ENCODE assay signal across 8 cellular contexts in the genomic region with DNA sequence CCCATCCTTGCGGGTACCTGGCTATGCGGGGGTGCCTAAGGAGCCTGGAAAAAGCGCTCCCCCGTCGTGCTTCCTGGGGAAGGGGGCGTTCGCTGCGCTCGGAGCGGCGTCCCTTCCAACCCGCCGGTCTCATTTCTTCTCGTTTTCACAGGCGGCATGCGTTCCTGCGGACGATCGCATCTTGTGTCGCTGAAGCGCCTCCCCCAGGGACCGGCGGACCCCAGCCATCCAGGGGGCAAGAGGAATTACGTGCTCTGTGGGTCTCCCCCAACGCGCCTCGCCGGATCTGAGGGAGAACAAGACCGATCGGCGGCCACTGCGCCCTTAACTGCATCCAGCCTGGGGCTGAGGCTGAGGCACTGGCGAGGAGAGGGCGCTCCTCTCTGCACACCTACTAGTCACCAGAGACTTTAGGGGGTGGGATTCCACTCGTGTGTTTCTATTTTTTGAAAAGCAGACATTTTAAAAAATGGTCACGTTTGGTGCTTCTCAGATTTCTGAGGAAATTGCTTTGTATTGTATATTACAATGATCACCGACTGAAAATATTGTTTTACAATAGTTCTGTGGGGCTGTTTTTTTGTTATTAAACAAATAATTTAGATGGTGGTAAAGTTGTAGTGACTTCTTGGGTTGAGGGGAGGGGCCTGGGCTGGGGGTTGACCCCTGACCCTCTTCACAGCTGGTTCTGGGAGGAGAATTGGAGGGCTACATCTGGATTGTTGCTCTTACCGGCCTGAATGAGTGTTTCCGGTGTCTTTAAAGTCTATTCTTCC. TPM values are rescaled to one million over a fixed set of nuclear protein-coding genes. Genes with fewer than 3 reads are reported as not detected.
DNase-seq lines count a peak whose midpoint lies in the region; ATAC-seq, FAIRE-seq and TF ChIP-seq lines count a peak whose summit lies in the region.

No MANE protein-coding gene starts in this region.

- no peaks in the 10 kb centered on the region for H3K9me3 Mint-ChIP-seq in activated CD8-positive, alpha-beta memory T cell treated with anti-CD3 and anti-CD28 coated beads, Interleukin-2, amount 10 ng/mL, durations not matched to agents 7 days and 5 days (ENCODE audit: low read depth)

- TF ChIP-seq POLR2A in gastroesophageal sphincter (IDR thresholded peaks at IDR 0.05): no peak

- no peak for FAIRE-seq in pancreas (lab: Jason Lieb, UNC)

- no peaks in the 10 kb centered on the region for H3K36me3 Mint-ChIP-seq in activated CD8-positive, alpha-beta memory T cell treated with anti-CD3 and anti-CD28 coated beads, Interleukin-2, amount 10 ng/mL, durations not matched to agents 7 days and 5 days

- peaks cover 30% of the 10 kb centered on the region for H3K4me1 Mint-ChIP-seq in activated CD8-positive, alpha-beta memory T cell treated with anti-CD3 and anti-CD28 coated beads, Interleukin-2, amount 10 ng/mL, durations not matched to agents 7 days and 5 days

- WGBS in gastroesophageal sphincter (ENCODE audit: low coverage in 1 of 2), 2 donors: 9 to 15% methylated on average over 5 to 7 of the region's 39 CpGs
- 38 to 42% methylated on average over 34 to 39 of the region's 39 CpGs for WGBS in pancreas, 2 donors

- peaks cover 78% of the 10 kb centered on the region for H3K27me3 Mint-ChIP-seq in activated CD8-positive, alpha-beta memory T cell treated with anti-CD3 and anti-CD28 coated beads, Interleukin-2, amount 10 ng/mL, durations not matched to agents 7 days and 5 days

- H3K4me3 Mint-ChIP-seq in activated CD8-positive, alpha-beta memory T cell treated with anti-CD3 and anti-CD28 coated beads, Interleukin-2, amount 10 ng/mL, durations not matched to agents 7 days and 5 days: peak overlapping the region; percentile 78

- H3K4me3 ChIP-seq in HL-60 (replicated peaks; ENCODE audit: insufficient read depth, low read length) (peak overlapping the region; percentile 73), gastroesophageal sphincter (peak overlapping the region; percentile 41 to 78), pancreas (peak overlapping the region; percentile 40 to 77 (median 68))

- CTCF ChIA-PET in activated CD8-positive, alpha-beta memory T cell treated with anti-CD3 and anti-CD28 coated beads, Interleukin-2, amount 10 ng/mL, durations not matched to agents 7 days and 5 days (lab: Charles Lee): interaction anchor here (1.3 to 22.6 kb wide), 7 partner anchors 7 to 118 kb away, joined by 3 to 1101 read pairs (median 6); no protein-coding TSS in a partner anchor

- no peak for ATAC-seq in activated CD8-positive, alpha-beta memory T cell treated with anti-CD3 and anti-CD28 coated beads, Interleukin-2, amount 10 ng/mL, durations not matched to agents 7 days and 5 days
- ATAC-seq in gastroesophageal sphincter: no peak
- no peak for ATAC-seq in pancreas
- ATAC-seq in HG02973 (IDR thresholded peaks at IDR 0.05; ENCODE audit: unreplicated experiment): no peak

- H3K27ac ChIP-seq in HL-60 (replicated peaks): no peak overlapping the region
- H3K27ac ChIP-seq in gastroesophageal sphincter: peak overlapping the region; percentile 64 to 98 (median 92)
- peak overlapping the region; percentile 18 to 78 (median 72) for H3K27ac ChIP-seq in pancreas

- DNase-seq in AML-193 (lab: John Stamatoyannopoulos, UW) (peak; percentile 9 to 16), HL-60 (ENCODE audit: low read depth in 1 of 2, low spot score in 1 of 2) (peak in 1 of 2 experiments; percentile 9), pancreas (peak in 1 of 6 donors; percentile 64), NOMO-1 treated with dmso at 0.1 percent for 144 hours (lab: John Stamatoyannopoulos, UW; ENCODE audit: unreplicated experiment) (no peak), NCI-H2171 (lab: John Stamatoyannopoulos, UW) (no peak)
- peak; percentile 44 for DNase-seq in activated CD8-positive, alpha-beta memory T cell treated with anti-CD3 and anti-CD28 coated beads, Interleukin-2, amount 10 ng/mL, durations not matched to agents 7 days and 5 days

- no peaks in the 10 kb centered on the region for H3K36me3 ChIP-seq in gastroesophageal sphincter
- no peaks in the 10 kb centered on the region for H3K36me3 ChIP-seq in pancreas

- no peaks in the 10 kb centered on the region for H3K9me3 ChIP-seq in gastroesophageal sphincter
- H3K9me3 ChIP-seq in pancreas: no peaks in the 10 kb centered on the region

- peaks cover 0 to 81% (median 9%) of the 10 kb centered on the region in 3 donors for H3K4me1 ChIP-seq in gastroesophageal sphincter
- H3K4me1 ChIP-seq in pancreas: peaks cover 3 to 30% (median 4%) of the 10 kb centered on the region in 3 donors

- intact Hi-C loops in pancreas (cut with DNase I): loop anchor here in 1 of 3 donors (5.0 kb wide), 1 partner anchor 34 kb away; no protein-coding TSS in a partner anchor

- H3K27ac Mint-ChIP-seq in activated CD8-positive, alpha-beta memory T cell treated with anti-CD3 and anti-CD28 coated beads, Interleukin-2, amount 10 ng/mL, durations not matched to agents 7 days and 5 days: no peak overlapping the region

- TF ChIP-seq EP300 in gastroesophageal sphincter (IDR thresholded peaks at IDR 0.05): no peak

- H3K27me3 ChIP-seq in HL-60 (ENCODE audit: insufficient read depth, poor library complexity, severe bottlenecking) (peaks cover 4% of the 10 kb centered on the region), gastroesophageal sphincter (no peaks in the 10 kb centered on the region), pancreas (no peaks in the 10 kb centered on the region)

- TF ChIP-seq CTCF in HL-60 (IDR thresholded peaks at IDR 0.05; ENCODE audit: insufficient read depth, low read length) (no peak), gastroesophageal sphincter (IDR thresholded peaks at IDR 0.05) (no peak), pancreas (IDR thresholded peaks at IDR 0.05) (no peak)

RNA-seq across cellular contexts. Expression of a gene that starts 1.0 kb away (rescaled TPM):
- total RNA-seq in activated CD8-positive, alpha-beta memory T cell treated with anti-CD3 and anti-CD28 coated beads, Interleukin-2, amount 10 ng/mL, durations not matched to agents 7 days and 5 days: not detected
- 100 to 1,000 TPM; 221 to 714 (median 372) TPM for total RNA-seq in gastroesophageal sphincter
- 10 to 100 TPM in 5 of 6 donors, 1 to 10 TPM in 1; 9.5 to 39.3 (median 17.4) TPM for total RNA-seq in pancreas
- 10 to 100 TPM; 50.9 to 64.7 TPM for polyA plus RNA-seq in pancreas

RNA-seq across cellular contexts. Expression of a gene that starts 31.6 kb away (rescaled TPM):
- total RNA-seq in activated CD8-positive, alpha-beta memory T cell treated with anti-CD3 and anti-CD28 coated beads, Interleukin-2, amount 10 ng/mL, durations not matched to agents 7 days and 5 days: not detected
- total RNA-seq in gastroesophageal sphincter (10 to 100 TPM in 2 of 4 donors, 1 to 10 TPM in 1, not detected in 1; 4.6 to 40.9 (median 12.1) TPM), pancreas (under 1 TPM in 5 of 6 donors, not detected in 1; 0.28 to 0.94 (median 0.60) TPM)
- 1 to 10 TPM; 3.7 to 7.8 TPM for polyA plus RNA-seq in pancreas

Comparison
In these comparisons a context has a peak if more than half of its experiments do, and no peak if none do; other contexts are left out.
1. DNase-seq: peak in AML-193 (2 of 2) and activated CD8-positive, alpha-beta memory T cell treated with anti-CD3 and anti-CD28 coated beads, Interleukin-2, amount 10 ng/mL, durations not matched to agents 7 days and 5 days (single experiment); none in NOMO-1 treated with dmso at 0.1 percent for 144 hours (single experiment) and NCI-H2171 (single experiment).
2. RNA of a gene that starts 1.0 kb away (total RNA-seq): 221 to 714 TPM in gastroesophageal sphincter and 9.5 to 39.3 TPM in pancreas; not detected in activated CD8-positive, alpha-beta memory T cell treated with anti-CD3 and anti-CD28 coated beads, Interleukin-2, amount 10 ng/mL, durations not matched to agents 7 days and 5 days; every median in the first group is over 4 times any median in the second.
3. Peak in every context shown above with its lines, with median percentiles within 50 percentile points of each other: H3K4me3 ChIP-seq.